In genomic region chr16:88924834-88925539, GRCh38 we compare ENCODE assay signal across 8 cellular contexts. TPM values are rescaled to one million over a fixed set of nuclear protein-coding genes. Genes with fewer than 3 reads are reported as not detected.
DNase-seq lines count a peak whose midpoint lies in the region; ATAC-seq and TF ChIP-seq lines count a peak whose summit lies in the region.

No MANE protein-coding gene starts in this region.

- peak overlapping the region; percentile 46 for H3K9ac ChIP-seq in fibroblast of lung (ENCODE audit: insufficient read depth, low read length)

- H3K79me2 ChIP-seq in fibroblast of lung (ENCODE audit: control insufficient read depth, insufficient read depth, low read length), result no peaks in the 10 kb centered on the region

- peaks cover 25% of the 10 kb centered on the region for H3K4me1 ChIP-seq in fibroblast of lung (ENCODE audit: control insufficient read depth, extremely low read depth, insufficient read depth, low read length)

- no peaks in the 10 kb centered on the region for H4K20me1 ChIP-seq in fibroblast of lung (ENCODE audit: control insufficient read depth, extremely low read depth, insufficient read depth, low read length)

- no peak overlapping the region for H3K27ac ChIP-seq in fibroblast of lung (ENCODE audit: insufficient read depth, low read length)

- ATAC-seq in HG03439 (IDR thresholded peaks at IDR 0.05; ENCODE audit: unreplicated experiment), result no peak
- no peak for ATAC-seq in GM19324 (IDR thresholded peaks at IDR 0.05; ENCODE audit: low FRiP score, unreplicated experiment)

- DNase-seq in NCI-H1417 (lab: John Stamatoyannopoulos, UW) (peak in 2 of 3 experiments; percentile 72 to 82), NCI-H1417 treated with DMSO at 0.1 percent for 48 hours (lab: John Stamatoyannopoulos, UW) (no peak), HS-5 (ENCODE audit: low read depth) (peak; percentile 23), SHP77 treated with DMSO at 0.1 percent for 48 hours (lab: John Stamatoyannopoulos, UW) (peak; percentile 93), fibroblast of lung (ENCODE audit: low read depth in 2 of 2) (peak; percentile 59 to 78), retinal pigment epithelial cell (ENCODE audit: low read depth) (peak; percentile 5)

- H3K4me3 ChIP-seq in fibroblast of lung (replicated peaks in 1 of 4; ENCODE audit: control extremely low read depth in 1 of 4, insufficient read depth in 1 of 4, low read depth in 3 of 4, low read length in 4 of 4) (no peak overlapping the region), retinal pigment epithelial cell (ENCODE audit: low read length) (no peak overlapping the region)

- no peak overlapping the region for H3K4me2 ChIP-seq in fibroblast of lung (ENCODE audit: extremely low read depth, insufficient read depth, low read length)

- H3K27me3 ChIP-seq in fibroblast of lung (ENCODE audit: control insufficient read depth, insufficient read depth, low read length), result peaks cover 5% of the 10 kb centered on the region

- no peaks in the 10 kb centered on the region for H3K9me3 ChIP-seq in fibroblast of lung (ENCODE audit: control insufficient read depth, insufficient read depth, low read depth, low read length)

- TF ChIP-seq CTCF in fibroblast of lung (conservative IDR thresholded peaks at IDR 0.05 in 1 of 2, IDR thresholded peaks at IDR 0.05 in 1 of 2; ENCODE audit: low read depth in 1 of 2, low read length in 2 of 2) (peak; percentile 25 to 47), retinal pigment epithelial cell (conservative IDR thresholded peaks at IDR 0.05; ENCODE audit: low read depth, low read length) (peak; percentile 58)

- H2AFZ ChIP-seq in fibroblast of lung (ENCODE audit: low read length), result no peak overlapping the region

- H3K36me3 ChIP-seq in fibroblast of lung (ENCODE audit: control insufficient read depth, insufficient read depth, low read length), result no peaks in the 10 kb centered on the region

RNA-seq across cellular contexts. Expression of gene CBFA2T3, which starts 52.0 kb away (rescaled TPM):
- under 0.01 TPM in 2 replicates for total RNA-seq in fibroblast of lung
- polyA plus RNA-seq in fibroblast of lung, result 0.05 TPM in 1 of 2 replicates, not detected in the other
- polyA plus RNA-seq in fibroblast of lung (2012), result 0.16 TPM in 1 of 2 replicates, not detected in the other
- 0.39 TPM in 1 of 2 replicates, not detected in the other for polyA minus RNA-seq in fibroblast of lung (ENCODE audit: low replicate concordance)

RNA-seq across cellular contexts. Expression of gene PABPN1L, which starts 58.5 kb away (rescaled TPM):
- not detected in 2 replicates for total RNA-seq in fibroblast of lung
- not detected in 2 replicates for polyA plus RNA-seq in fibroblast of lung
- polyA plus RNA-seq in fibroblast of lung (2012), result not detected in 2 replicates
- not detected in 2 replicates for polyA minus RNA-seq in fibroblast of lung (ENCODE audit: low replicate concordance)
